Comparison of ENCODE assay signal across 8 cellular contexts in the genomic region with DNA sequence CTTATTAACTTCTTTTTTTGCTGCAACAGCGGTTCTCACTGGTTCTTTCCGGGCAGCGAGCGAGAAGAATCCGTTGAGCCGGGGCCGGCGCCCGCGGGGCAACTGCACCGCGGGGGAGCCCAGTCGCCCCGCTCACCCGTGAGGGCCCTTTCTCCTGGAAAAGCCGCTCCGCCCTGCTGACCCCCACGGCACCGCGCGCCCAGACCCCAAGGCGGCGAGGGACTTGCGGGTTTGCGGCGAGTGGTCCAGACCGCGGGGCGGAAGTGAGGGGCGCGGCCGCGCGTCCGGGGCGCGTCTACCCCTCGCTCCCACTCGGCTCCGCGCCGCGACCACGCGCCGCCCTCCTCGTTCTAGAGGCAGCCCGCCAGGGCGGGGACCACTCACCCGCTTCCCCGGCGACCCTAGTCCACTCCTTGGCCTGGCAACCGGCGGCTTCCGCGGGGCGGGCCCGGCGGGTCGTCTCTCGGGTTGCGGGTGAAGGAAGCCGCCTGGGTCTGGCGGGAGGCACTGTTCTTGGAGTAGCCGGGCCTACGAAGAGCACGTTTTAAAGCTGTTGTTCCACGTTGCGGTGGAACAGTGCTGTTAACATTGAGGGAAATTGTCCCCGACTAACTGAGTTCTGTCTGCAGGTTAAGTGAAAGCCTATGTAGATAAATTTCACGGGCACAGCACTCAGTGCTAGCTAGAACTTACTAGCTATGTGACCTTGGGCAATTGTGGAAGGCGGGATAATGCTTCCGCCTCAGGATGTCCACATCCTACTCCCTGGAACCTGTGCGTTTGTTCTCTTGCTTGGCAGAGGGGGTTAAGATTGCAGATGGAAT. TPM values are rescaled to one million over a fixed set of nuclear protein-coding genes. Genes with fewer than 3 reads are reported as not detected.
DNase-seq lines count a peak whose midpoint lies in the region; ATAC-seq, FAIRE-seq and TF ChIP-seq lines count a peak whose summit lies in the region.

A gene with protein sequence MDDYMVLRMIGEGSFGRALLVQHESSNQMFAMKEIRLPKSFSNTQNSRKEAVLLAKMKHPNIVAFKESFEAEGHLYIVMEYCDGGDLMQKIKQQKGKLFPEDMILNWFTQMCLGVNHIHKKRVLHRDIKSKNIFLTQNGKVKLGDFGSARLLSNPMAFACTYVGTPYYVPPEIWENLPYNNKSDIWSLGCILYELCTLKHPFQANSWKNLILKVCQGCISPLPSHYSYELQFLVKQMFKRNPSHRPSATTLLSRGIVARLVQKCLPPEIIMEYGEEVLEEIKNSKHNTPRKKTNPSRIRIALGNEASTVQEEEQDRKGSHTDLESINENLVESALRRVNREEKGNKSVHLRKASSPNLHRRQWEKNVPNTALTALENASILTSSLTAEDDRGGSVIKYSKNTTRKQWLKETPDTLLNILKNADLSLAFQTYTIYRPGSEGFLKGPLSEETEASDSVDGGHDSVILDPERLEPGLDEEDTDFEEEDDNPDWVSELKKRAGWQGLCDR (minus strand): TSS at position 439 of the 824 bp plus-strand sequence. CDS start 3,406 bp downstream, outside the sequence.

- H3K4me1 Mint-ChIP-seq in natural killer cell: peaks cover 37 to 39% of the 10 kb centered on the region in 2 donors

- DNase-seq in Caki2 (ENCODE audit: low read depth) (peak; percentile 52), GM20000 (ENCODE audit: low spot score) (peak; percentile 78), HT1080 (ENCODE audit: low read depth) (peak; percentile 51), RCC 7860 (ENCODE audit: low spot score) (peak; percentile 25), fibroblast of the aortic adventitia (ENCODE audit: low read depth) (peak; percentile 60), natural killer cell (peak; percentile 70)
- DNase-seq in activated T-helper 9 cell treated with anti-CD3 and anti-CD28 coated beads, Interleukin-2, amount 50 U/mL, for 16 hours (ENCODE audit: low read depth): peak; percentile 44
- peak; percentile 62 for DNase-seq in stimulated activated naive CD4-positive, alpha-beta T cell treated with Interleukin-2 at 50 U/mL for 16 hours (lab: John Stamatoyannopoulos, UW)

- TF ChIP-seq CTCF in GM20000 (IDR thresholded peaks at IDR 0.05; ENCODE audit: extremely low read depth, missing control alignments) (no peak), fibroblast of the aortic adventitia (IDR thresholded peaks at IDR 0.05; ENCODE audit: insufficient read depth, low read length) (no peak), natural killer cell (IDR thresholded peaks at IDR 0.05) (no peak)

- intact Hi-C loops in natural killer cell (cut with micrococcal nuclease): loop anchor here (5.0 kb wide), 1 partner anchor 33 kb away; no protein-coding TSS in a partner anchor

- FAIRE-seq in RCC 7860 (lab: Jason Lieb, UNC): no peak

- peak; percentile 81 to 85 (median 84) for ATAC-seq in natural killer cell

- H3K4me3 Mint-ChIP-seq in natural killer cell: peak within 1 kb of the TSS; percentile 93

- H3K27ac Mint-ChIP-seq in natural killer cell: peak within 1 kb of the TSS; percentile 32 to 78

- H3K4me3 ChIP-seq in fibroblast of the aortic adventitia (ENCODE audit: low read depth, low read length): peak within 1 kb of the TSS; percentile 78

- no peaks in the 10 kb centered on the region for H3K36me3 Mint-ChIP-seq in natural killer cell

- H3K9me3 Mint-ChIP-seq in natural killer cell: no peaks in the 10 kb centered on the region

- in situ Hi-C loops in Caki2 (cut with HindIII; ENCODE audit: low pct_unique_long_range_greater_than_20kb, low sequenced_read_pairs): no loop called here

- H3K27me3 Mint-ChIP-seq in natural killer cell (ENCODE audit: low read depth in 2 of 2): no peaks in the 10 kb centered on the region

RNA-seq across cellular contexts. Expression of the gene that starts here (rescaled TPM):
- 2.1 and 2.3 TPM in 2 replicates for total RNA-seq in Caki2 (2014; rRNA removed; shearing (Covaris generic); ENCODE audit: low replicate concordance)
- total RNA-seq in HT1080 (2014; rRNA removed; shearing (Covaris generic)): 2.1 and 3.0 TPM in 2 replicates
- 1.1 and 2.6 TPM in 2 replicates for polyA plus RNA-seq in HT1080 (2015; cell fraction: cytosol; rRNA removed)
- 5.6 and 6.7 TPM in 2 replicates for polyA plus RNA-seq in HT1080 (2015; cell fraction: nucleus; rRNA removed)
- total RNA-seq in fibroblast of the aortic adventitia (ENCODE audit: low replicate concordance) (12.3 and 33.9 TPM in 2 replicates), natural killer cell (10 to 100 TPM in 1 of 3 donors, 1 to 10 TPM in 2; 7.5 to 15.2 (median 8.8) TPM)

Comparison
In these comparisons a context has a peak if more than half of its experiments do, and no peak if none do; other contexts are left out.
1. Peak in every context shown above with its lines: DNase-seq, ATAC-seq and H3K4me3 ChIP-seq.
2. DNase-seq: peak in every context shown above with its lines; median percentile 78 in GM20000; 70 in natural killer cell; 62 in stimulated activated naive CD4-positive, alpha-beta T cell treated with Interleukin-2 at 50 U/mL for 16 hours; 60 in fibroblast of the aortic adventitia; 52 in Caki2; 51 in HT1080; 44 in activated T-helper 9 cell treated with anti-CD3 and anti-CD28 coated beads, Interleukin-2, amount 50 U/mL, for 16 hours; 25 in RCC 7860.